Comparison of ENCODE assay signal across 15 cellular contexts in genomic region chr12:32000373-32001005, GRCh38. TPM values are rescaled to one million over a fixed set of nuclear protein-coding genes. Genes with fewer than 3 reads are reported as not detected.
DNase-seq lines count a peak whose midpoint lies in the region; ATAC-seq, FAIRE-seq and TF ChIP-seq lines count a peak whose summit lies in the region.
"Had no signal": no experiment of that assay in that cellular context is flagged by ENCODE, and none has a peak within 500 bp of the region (broad histone marks: within the 10 kb centered on the region; RNA-seq: fewer than 3 reads in every experiment).

No MANE protein-coding gene starts in this region.

- no peaks in the 10 kb centered on the region for H3K9me3 Mint-ChIP-seq in natural killer cell
- H3K9me3 Mint-ChIP-seq in natural killer cell treated with Interleukin-12 subunit alpha and Interleukin-12 subunit beta and Interleukin-15 and Interleukin-18, amount 100 ng/mL, for 72 hours: no peaks in the 10 kb centered on the region
- H3K9me3 Mint-ChIP-seq in WTC11: peaks cover 4% of the 10 kb centered on the region
- H3K9me3 Mint-ChIP-seq in naive B cell: no peaks in the 10 kb centered on the region
- H3K9me3 Mint-ChIP-seq: H9 had no signal

- TF ChIP-seq CTCF in natural killer cell (IDR thresholded peaks at IDR 0.05) (no peak), WTC11 (IDR thresholded peaks at IDR 0.05) (no peak)

- ATAC-seq in natural killer cell (no peak), WTC11 (no peak), naive B cell (ENCODE audit: low read depth in 2 of 2) (no peak), GM18873 (IDR thresholded peaks at IDR 0.05; ENCODE audit: low FRiP score, unreplicated experiment) (no peak)
- no peak for ATAC-seq in natural killer cell treated with Interleukin-12 subunit alpha and Interleukin-12 subunit beta and Interleukin-15 and Interleukin-18, amount 100 ng/mL, for 72 hours

- DNase-seq in natural killer cell (no peak), WTC11 (ENCODE audit: low spot score) (no peak), naive B cell (no peak), NCI-H345 treated with DMSO at 0.1 percent for 48 hours (lab: John Stamatoyannopoulos, UW; ENCODE audit: unreplicated experiment) (no peak), GM12892 (ENCODE audit: insufficient read length) (no peak)
- DNase-seq in natural killer cell treated with Interleukin-12 subunit alpha and Interleukin-12 subunit beta and Interleukin-15 and Interleukin-18, amount 100 ng/mL, for 72 hours (ENCODE audit: low spot score): no peak
- DNase-seq: C1 segment of cervical spinal cord, H9, NCI-H1417, NCI-H187 treated with DMSO at 0.1 percent for 48 hours, NCI-H345, NCI-H526 treated with DMSO at 0.1 percent for 48 hours, Peyer's patch had no signal

- FAIRE-seq in GM12892 (lab: Jason Lieb, UNC): no peak
- FAIRE-seq: D721Med had no signal

- H3K4me1 Mint-ChIP-seq in natural killer cell (peaks cover 0 to 6% of the 10 kb centered on the region in 2 donors), WTC11 (peaks cover under 1% of the 10 kb centered on the region; the same call in 1 of the 2 replicates), naive B cell (peaks cover 0 to 14% (median 12%) of the 10 kb centered on the region in 3 donors)
- H3K4me1 Mint-ChIP-seq in natural killer cell treated with Interleukin-12 subunit alpha and Interleukin-12 subunit beta and Interleukin-15 and Interleukin-18, amount 100 ng/mL, for 72 hours (ENCODE audit: low read depth in 2 of 2): peaks cover 0 to 4% of the 10 kb centered on the region in 2 donors

- POLR2A ChIA-PET in WTC11 (lab: Charles Lee): no interaction called here

- TF ChIP-seq POLR2A in GM12892 (IDR thresholded peaks at IDR 0.05; ENCODE audit: low read depth, low read length): no peak

- H3K36me3 Mint-ChIP-seq in natural killer cell (no peaks in the 10 kb centered on the region), WTC11 (peaks cover 53% of the 10 kb centered on the region), naive B cell (peaks cover 0 to 7% of the 10 kb centered on the region in 2 donors)
- H3K36me3 Mint-ChIP-seq in natural killer cell treated with Interleukin-12 subunit alpha and Interleukin-12 subunit beta and Interleukin-15 and Interleukin-18, amount 100 ng/mL, for 72 hours: no peaks in the 10 kb centered on the region

- intact Hi-C loops in natural killer cell (cut with micrococcal nuclease): no loop called here

- CTCF ChIA-PET in WTC11 (lab: Charles Lee): no interaction called here

- H3K27me3 Mint-ChIP-seq in natural killer cell (ENCODE audit: low read depth in 2 of 2): no peaks in the 10 kb centered on the region
- no peaks in the 10 kb centered on the region for H3K27me3 Mint-ChIP-seq in natural killer cell treated with Interleukin-12 subunit alpha and Interleukin-12 subunit beta and Interleukin-15 and Interleukin-18, amount 100 ng/mL, for 72 hours
- no peaks in the 10 kb centered on the region for H3K27me3 Mint-ChIP-seq in WTC11 (ENCODE audit: low read depth)
- no peaks in the 10 kb centered on the region for H3K27me3 Mint-ChIP-seq in naive B cell

- H3K27ac Mint-ChIP-seq in natural killer cell (peak overlapping the region; percentile 29 to 73), WTC11 (no peak overlapping the region), naive B cell (peak overlapping the region in 4 of 6 donors; percentile 30 to 74 (median 53))
- no peak overlapping the region for H3K27ac Mint-ChIP-seq in natural killer cell treated with Interleukin-12 subunit alpha and Interleukin-12 subunit beta and Interleukin-15 and Interleukin-18, amount 100 ng/mL, for 72 hours
- H3K27ac Mint-ChIP-seq: H9 had no signal

- H3K4me3 Mint-ChIP-seq in natural killer cell: no peak overlapping the region
- H3K4me3 Mint-ChIP-seq in natural killer cell treated with Interleukin-12 subunit alpha and Interleukin-12 subunit beta and Interleukin-15 and Interleukin-18, amount 100 ng/mL, for 72 hours: no peak overlapping the region
- H3K4me3 Mint-ChIP-seq in WTC11: no peak overlapping the region
- H3K4me3 Mint-ChIP-seq in naive B cell: no peak overlapping the region
- H3K4me3 Mint-ChIP-seq: H9 had no signal

TF ChIP-seq in WTC11, 78 proteins besides CTCF, POLR2A, EP300 and RAD21:
- TF ChIP-seq E2F5 (CRISPR knock-in tag; IDR thresholded peaks at IDR 0.05) (no peak), JAZF1 (CRISPR knock-in tag; IDR thresholded peaks at IDR 0.05) (0 out of 2 replicates have a peak, but pooled peaks have one; percentile 4), PREB (CRISPR knock-in tag; IDR thresholded peaks at IDR 0.05; ENCODE audit: borderline replicate concordance) (no peak)

RNA-seq across cellular contexts. Expression of gene RESF1, which starts 41.3 kb away (rescaled TPM):
- total RNA-seq in natural killer cell (100 to 1,000 TPM; 144 to 209 (median 184) TPM), WTC11 (2021) (78.1 to 91.4 TPM (median 79.9 TPM) in 3 replicates)
- 100 to 1,000 TPM in 1 of 2 donors, 10 to 100 TPM in 1; 71.7 to 107 TPM for total RNA-seq in natural killer cell treated with Interleukin-12 subunit alpha and Interleukin-12 subunit beta and Interleukin-15 and Interleukin-18, amount 100 ng/mL, for 72 hours
- 100 to 1,000 TPM in 4 of 6 donors, 10 to 100 TPM in 2; 38.6 to 242 (median 117) TPM for polyA plus RNA-seq in naive B cell (ENCODE audit: low read depth in 6 of 6)
- polyA plus RNA-seq in GM12892 (2012; ENCODE audit: missing spikeins): 36.4 TPM

Comparison
In these comparisons a context has a peak if more than half of its experiments do, and no peak if none do; other contexts are left out.
1. H3K27ac Mint-ChIP-seq: peak in natural killer cell (2 of 2) and naive B cell (4 of 6); none in natural killer cell treated with Interleukin-12 subunit alpha and Interleukin-12 subunit beta and Interleukin-15 and Interleukin-18, amount 100 ng/mL, for 72 hours (0 of 2) and WTC11 (single experiment).